Comparison of ENCODE assay signal across 1 cellular context in the genomic region with DNA sequence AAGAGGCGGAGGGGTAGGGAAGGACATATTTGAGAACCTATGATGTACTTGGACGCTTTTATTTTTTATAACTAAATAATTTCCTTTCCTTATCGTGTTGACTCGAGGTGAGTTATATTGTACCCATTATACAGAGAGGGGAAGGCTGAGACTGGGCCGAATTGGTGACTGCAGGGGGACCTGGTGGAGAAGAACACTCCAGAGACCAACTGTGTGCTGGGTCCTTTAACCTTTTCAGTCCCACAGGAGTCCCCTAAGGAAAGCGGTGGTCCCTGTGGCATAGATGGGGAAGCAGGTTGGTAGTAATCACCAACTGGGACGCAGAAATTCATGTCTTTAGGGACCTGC.
TF ChIP-seq lines count a peak whose summit lies in the region.

No MANE protein-coding gene starts in this region.

TF ChIP-seq in HCT116, 20 proteins besides CTCF, POLR2A, EP300 and RAD21 (continued from another document):
- TF ChIP-seq, protein P1, sequence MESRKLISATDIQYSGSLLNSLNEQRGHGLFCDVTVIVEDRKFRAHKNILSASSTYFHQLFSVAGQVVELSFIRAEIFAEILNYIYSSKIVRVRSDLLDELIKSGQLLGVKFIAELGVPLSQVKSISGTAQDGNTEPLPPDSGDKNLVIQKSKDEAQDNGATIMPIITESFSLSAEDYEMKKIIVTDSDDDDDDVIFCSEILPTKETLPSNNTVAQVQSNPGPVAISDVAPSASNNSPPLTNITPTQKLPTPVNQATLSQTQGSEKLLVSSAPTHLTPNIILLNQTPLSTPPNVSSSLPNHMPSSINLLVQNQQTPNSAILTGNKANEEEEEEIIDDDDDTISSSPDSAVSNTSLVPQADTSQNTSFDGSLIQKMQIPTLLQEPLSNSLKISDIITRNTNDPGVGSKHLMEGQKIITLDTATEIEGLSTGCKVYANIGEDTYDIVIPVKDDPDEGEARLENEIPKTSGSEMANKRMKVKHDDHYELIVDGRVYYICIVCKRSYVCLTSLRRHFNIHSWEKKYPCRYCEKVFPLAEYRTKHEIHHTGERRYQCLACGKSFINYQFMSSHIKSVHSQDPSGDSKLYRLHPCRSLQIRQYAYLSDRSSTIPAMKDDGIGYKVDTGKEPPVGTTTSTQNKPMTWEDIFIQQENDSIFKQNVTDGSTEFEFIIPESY (IDR thresholded peaks at IDR 0.05; ENCODE audit: extremely low read depth, insufficient replicate concordance, low read length): no peak
- TF ChIP-seq SRF (IDR thresholded peaks at IDR 0.05; ENCODE audit: low read depth) (no peak), CEBPB (IDR thresholded peaks at IDR 0.05; ENCODE audit: low read depth) (no peak), CBX3 (IDR thresholded peaks at IDR 0.05; ENCODE audit: low read depth) (no peak), EGR1 (IDR thresholded peaks at IDR 0.05; ENCODE audit: low read depth) (no peak), ELF1 (IDR thresholded peaks at IDR 0.05; ENCODE audit: borderline replicate concordance, low read depth) (no peak)
- TF ChIP-seq, protein P2, sequence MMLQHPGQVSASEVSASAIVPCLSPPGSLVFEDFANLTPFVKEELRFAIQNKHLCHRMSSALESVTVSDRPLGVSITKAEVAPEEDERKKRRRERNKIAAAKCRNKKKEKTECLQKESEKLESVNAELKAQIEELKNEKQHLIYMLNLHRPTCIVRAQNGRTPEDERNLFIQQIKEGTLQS (IDR thresholded peaks at IDR 0.05): no peak
